In genomic region chr9:4740373-4740622, GRCh38 we compare ENCODE assay signal across 8 cellular contexts. TPM values are rescaled to one million over a fixed set of nuclear protein-coding genes. Genes with fewer than 3 reads are reported as not detected.
DNase-seq lines count a peak whose midpoint lies in the region; ATAC-seq, FAIRE-seq and TF ChIP-seq lines count a peak whose summit lies in the region.

No MANE protein-coding gene starts in this region.

- H3K36me3 ChIP-seq in BLaER1 (no peaks in the 10 kb centered on the region), IMR-90 (ENCODE audit: control insufficient read depth, insufficient read depth, low read length) (no peaks in the 10 kb centered on the region), bronchial epithelial cell (ENCODE audit: control insufficient read depth, insufficient read depth, low read length) (no peaks in the 10 kb centered on the region)

- no peak overlapping the region; the same call in 1 of the 2 replicates for H4K91ac ChIP-seq in IMR-90 (ENCODE audit: insufficient read depth, low read depth, low read length)

- intact Hi-C loops in IMR-90 (cut with micrococcal nuclease): loop anchor here (5.0 kb wide), 2 partner anchors 138 to 358 kb away; no protein-coding TSS in a partner anchor

- TF ChIP-seq RAD21 in IMR-90 (IDR thresholded peaks at IDR 0.05; ENCODE audit: low read length): no peak

- peak overlapping the region; percentile 94 for H3K4me3 ChIP-seq in BLaER1
- peak overlapping the region; percentile 94 for H3K4me3 ChIP-seq in IMR-90 (ENCODE audit: insufficient read depth, low read depth, low read length)
- peak overlapping the region; percentile 71 for H3K4me3 ChIP-seq in bronchial epithelial cell (ENCODE audit: low read depth, low read length)
- H3K4me3 ChIP-seq in mononuclear cell (ENCODE audit: low read length): peak overlapping the region; percentile 75

- H3K56ac ChIP-seq in IMR-90 (ENCODE audit: extremely low read depth, insufficient read depth, low read length): peak overlapping the region; percentile 92; the same call in 1 of the 2 replicates

- no peak for ATAC-seq in IMR-90 (ENCODE audit: low read depth)
- no peak for ATAC-seq in GM19452 (IDR thresholded peaks at IDR 0.05; ENCODE audit: unreplicated experiment)

- H4K5ac ChIP-seq in IMR-90 (ENCODE audit: low read depth, low read length): peak overlapping the region; percentile 73

- WGBS in IMR-90 (ENCODE audit: extremely low coverage in 2 of 2, insufficient read length in 1 of 2), 2 experiments: no CpG with 5 or more reads among the region's 5 CpGs

- peak overlapping the region; percentile 35; the same call in 1 of the 2 replicates for H2AK5ac ChIP-seq in IMR-90 (ENCODE audit: low read depth, low read length)

- H3K4me1 ChIP-seq in BLaER1 (peaks cover 14% of the 10 kb centered on the region), IMR-90 (ENCODE audit: control insufficient read depth, insufficient read depth, low read length) (peaks cover 7% of the 10 kb centered on the region; the same call in 1 of the 2 replicates), mononuclear cell (ENCODE audit: insufficient read depth, low read length) (peaks cover 24% of the 10 kb centered on the region)

- no TSS peak for BruUV-seq in IMR-90 (replicated peaks; lab: Mats Ljungman, UMichigan)

- H2BK120ac ChIP-seq in IMR-90 (ENCODE audit: low read depth, low read length): no peak overlapping the region

- H3K9me3 ChIP-seq in BLaER1: no peaks in the 10 kb centered on the region
- H3K9me3 ChIP-seq in IMR-90 (ENCODE audit: control insufficient read depth, insufficient read depth, low read length): no peaks in the 10 kb centered on the region
- no peaks in the 10 kb centered on the region for H3K9me3 ChIP-seq in mononuclear cell (ENCODE audit: low read depth, low read length)

- H3K4me2 ChIP-seq in BLaER1 (peak overlapping the region; percentile 91), IMR-90 (ENCODE audit: low read depth, low read length) (peak overlapping the region; percentile 98)

- FAIRE-seq in bronchial epithelial cell (lab: Jason Lieb, UNC): no peak
- no peak for FAIRE-seq in HTR-8/SVneo (lab: Jason Lieb, UNC)

- in situ Hi-C loops in IMR-90 (cut with MboI; ENCODE audit: low sequenced_read_pairs): no loop called here

- DNase-seq in IMR-90 (no peak), bronchial epithelial cell (ENCODE audit: low read depth) (no peak), HTR-8/SVneo (ENCODE audit: insufficient read length, low spot score) (no peak), OCI-M2 (lab: John Stamatoyannopoulos, UW; ENCODE audit: unreplicated experiment) (no peak), SKM-1 treated with dmso at 0.1 percent for 144 hours (lab: John Stamatoyannopoulos, UW; ENCODE audit: unreplicated experiment) (no peak)

- peak overlapping the region; percentile 78; the same call in 1 of the 2 replicates for H3K4ac ChIP-seq in IMR-90 (ENCODE audit: low read depth, low read length)

- TF ChIP-seq CTCF in IMR-90 (conservative IDR thresholded peaks at IDR 0.05; ENCODE audit: low read depth, low read length) (no peak), bronchial epithelial cell (IDR thresholded peaks at IDR 0.05; ENCODE audit: insufficient read depth, low read length, severe bottlenecking) (no peak)

- peak overlapping the region; percentile 88; the same call in 1 of the 2 replicates for H3K23ac ChIP-seq in IMR-90 (ENCODE audit: low read depth, low read length)

- H3K9me1 ChIP-seq in IMR-90 (ENCODE audit: insufficient read depth, low read length): peaks cover 2% of the 10 kb centered on the region; the same call in 1 of the 2 replicates

- no peak for TF ChIP-seq POLR2A in IMR-90 (IDR thresholded peaks at IDR 0.05; ENCODE audit: low read depth, low read length)

- peaks cover 38% of the 10 kb centered on the region; the same call in 1 of the 2 replicates for H4K20me1 ChIP-seq in BLaER1
- H4K20me1 ChIP-seq in IMR-90 (ENCODE audit: insufficient read depth, low read length): 0 out of 2 replicates have a peak, but pooled peaks cover 7% of the 10 kb centered on the region

- H2AFZ ChIP-seq in IMR-90 (replicated peaks; ENCODE audit: low read length, poor library complexity): peak overlapping the region; percentile 97

- H3K27me3 ChIP-seq in BLaER1 (no peaks in the 10 kb centered on the region), IMR-90 (ENCODE audit: control insufficient read depth, insufficient read depth, low read length) (no peaks in the 10 kb centered on the region), bronchial epithelial cell (ENCODE audit: control insufficient read depth, insufficient read depth, low read length) (no peaks in the 10 kb centered on the region), mononuclear cell (ENCODE audit: insufficient read depth, low read length) (no peaks in the 10 kb centered on the region)

- CTCF ChIA-PET in IMR-90 (lab: Yijun Ruan, JAX): no interaction called here

- H3K79me1 ChIP-seq in IMR-90 (ENCODE audit: low read depth in 1 of 2, low read length in 2 of 2): peaks cover 6 to 30% of the 10 kb centered on the region in 2 experiments; a peak in 3 of 4 replicates

- no peak overlapping the region for H2BK15ac ChIP-seq in IMR-90 (ENCODE audit: low read depth, low read length)

- H2BK20ac ChIP-seq in IMR-90 (ENCODE audit: low read depth, low read length): no peak overlapping the region

- peak overlapping the region; percentile 94 for H2AK9ac ChIP-seq in IMR-90 (replicated peaks; ENCODE audit: low read depth, low read length, poor library complexity)

- H2BK5ac ChIP-seq in IMR-90 (ENCODE audit: low read depth, low read length, poor library complexity, severe bottlenecking): peak overlapping the region; percentile 66

- peak overlapping the region; percentile 91 for H3K18ac ChIP-seq in IMR-90 (ENCODE audit: low read depth, low read length)

- H4K8ac ChIP-seq in IMR-90 (ENCODE audit: low read depth in 2 of 2, low read length in 2 of 2): peak overlapping the region in 1 of 2 experiments; percentile 61; a peak in 1 of 4 replicates

- POLR2A ChIA-PET in IMR-90 (lab: Charles Lee; ENCODE audit: unreplicated experiment): no interaction called here

- dilution Hi-C loops in IMR-90 (cut with HindIII; ENCODE audit: low sequenced_read_pairs, unreplicated experiment): no loop called here

- H3K14ac ChIP-seq in IMR-90 (replicated peaks; ENCODE audit: low read depth, low read length): peak overlapping the region; percentile 77

- peak overlapping the region; percentile 94 for H3K27ac ChIP-seq in BLaER1
- peak overlapping the region; percentile 96 for H3K27ac ChIP-seq in IMR-90 (ENCODE audit: insufficient read depth, low read length)

- peak overlapping the region; percentile 94 for H3K9ac ChIP-seq in BLaER1
- peak overlapping the region; percentile 97 for H3K9ac ChIP-seq in IMR-90 (ENCODE audit: low read depth, low read length)

TF ChIP-seq in IMR-90, 13 proteins besides CTCF, POLR2A, EP300 and RAD21:
- no peak for TF ChIP-seq USF2 (IDR thresholded peaks at IDR 0.05; ENCODE audit: low read depth, low read length)
- TF ChIP-seq MXI1 (IDR thresholded peaks at IDR 0.05; ENCODE audit: borderline replicate concordance, low read depth, low read length): no peak

RNA-seq across cellular contexts. Expression of gene AK3, which starts 0.7 kb away (rescaled TPM):
- total RNA-seq in IMR-90 (2012; rRNA removed) (24.7 and 33.3 TPM in 2 replicates), bronchial epithelial cell (59.5 and 80.5 TPM in 2 replicates), mononuclear cell (23.7 TPM)
- 20.2 and 26.2 TPM in 2 replicates for polyA plus RNA-seq in IMR-90 (2012; rRNA removed)
- polyA plus RNA-seq in IMR-90 (2012; cell fraction: cytosol; rRNA removed): 4.7 and 9.4 TPM in 2 replicates
- 3.7 and 17.3 TPM in 2 replicates for polyA plus RNA-seq in IMR-90 (2012; cell fraction: nucleus; rRNA removed; ENCODE audit: low replicate concordance)

RNA-seq across cellular contexts. Expression of gene RCL1, which starts 52.4 kb away (rescaled TPM):
- total RNA-seq in IMR-90 (2012; rRNA removed): 13.8 and 14.7 TPM in 2 replicates
- 11.4 and 12.3 TPM in 2 replicates for polyA plus RNA-seq in IMR-90 (2012; rRNA removed)
- polyA plus RNA-seq in IMR-90 (2012; cell fraction: cytosol; rRNA removed): 5.9 and 6.8 TPM in 2 replicates
- 5.6 and 7.6 TPM in 2 replicates for polyA plus RNA-seq in IMR-90 (2012; cell fraction: nucleus; rRNA removed; ENCODE audit: low replicate concordance)
- 13.2 and 21.9 TPM in 2 replicates for total RNA-seq in bronchial epithelial cell
- total RNA-seq in mononuclear cell: 27.7 TPM
